ENCODE assay signal across 20 cellular contexts in genomic region chr19:28737526-28737925, GRCh38.
A peak's percentile ranks its signal among the peaks of the same experiment; 100 is the strongest.
DNase-seq lines count a peak whose midpoint lies in the region; ATAC-seq and TF ChIP-seq lines count a peak whose summit lies in the region.
"Had no signal": no experiment of that assay in that cellular context is flagged by ENCODE, and none has a peak within 500 bp of the region (broad histone marks: within the 10 kb centered on the region; RNA-seq: fewer than 3 reads in every experiment).

No MANE protein-coding gene starts in this region.

- no peak for DNase-seq in HFFc6
- DNase-seq in RWPE2 (ENCODE audit: low spot score): no peak
- no peak for DNase-seq in endothelial cell (ENCODE audit: low spot score)
- DNase-seq in CD1c-positive myeloid dendritic cell (ENCODE audit: extremely low spot score): no peak
- DNase-seq: activated CD4-positive, alpha-beta memory T cell treated with anti-CD3 and anti-CD28 coated beads, Interleukin-2, amount 10 ng/mL, durations not matched to agents 7 days and 5 days; activated T-cell treated with anti-CD3 and anti-CD28 coated beads, Interleukin-2, amount 50 U/mL, for 24 hours; lower lobe of right lung; MG63; posterior cingulate gyrus; stimulated activated CD4-positive, alpha-beta T cell treated with anti-CD3 and anti-CD28 coated beads, Interleukin-4, amount 100 ng/mL, for 4 hours; WERI-Rb-1 had no signal

- H3K4me1 ChIP-seq in RWPE2 (ENCODE audit: insufficient read depth, poor library complexity, severe bottlenecking) (no peaks in the 10 kb centered on the region), iPS-20b (ENCODE audit: insufficient read depth, low read length) (no peaks in the 10 kb centered on the region), skeletal muscle satellite cell (ENCODE audit: control insufficient read depth, insufficient read depth, low read length) (peaks cover 9% of the 10 kb centered on the region)
- H3K4me1 ChIP-seq: lower lobe of right lung had no signal

- H3K27me3 ChIP-seq in RWPE2 (ENCODE audit: insufficient read depth, poor library complexity, severe bottlenecking) (no peaks in the 10 kb centered on the region), iPS-20b (ENCODE audit: insufficient read depth, low read length) (no peaks in the 10 kb centered on the region), skeletal muscle satellite cell (ENCODE audit: control insufficient read depth, insufficient read depth, low read length) (peaks cover 7% of the 10 kb centered on the region)
- H3K27me3 ChIP-seq: body of pancreas, MG63 had no signal

- H3K27me3 Mint-ChIP-seq in HFFc6 (ENCODE audit: insufficient read depth) (0 out of 2 replicates have a peak, but pooled peaks cover 2% of the 10 kb centered on the region), endothelial cell (ENCODE audit: unreplicated experiment) (no peaks in the 10 kb centered on the region)
- H3K27me3 Mint-ChIP-seq: activated CD4-positive, alpha-beta memory T cell treated with anti-CD3 and anti-CD28 coated beads, Interleukin-2, amount 10 ng/mL, durations not matched to agents 7 days and 5 days; activated T-cell treated with anti-CD3 and anti-CD28 coated beads, Interleukin-2, amount 50 U/mL, for 24 hours had no signal

- peak overlapping the region; percentile 72 for H3K4me2 ChIP-seq in skeletal muscle satellite cell (ENCODE audit: low read length)

- no peaks in the 10 kb centered on the region for H3K36me3 ChIP-seq in RWPE2 (ENCODE audit: low read depth)
- no peaks in the 10 kb centered on the region for H3K36me3 ChIP-seq in iPS-20b (ENCODE audit: insufficient read depth, low read depth, low read length)
- H3K36me3 ChIP-seq in skeletal muscle satellite cell (ENCODE audit: insufficient read depth, low read length): no peaks in the 10 kb centered on the region
- H3K36me3 ChIP-seq: lower lobe of right lung, MG63, WERI-Rb-1 had no signal

- H3K27ac Mint-ChIP-seq in HFFc6 (no peak overlapping the region), endothelial cell (ENCODE audit: unreplicated experiment) (no peak overlapping the region)
- H3K27ac Mint-ChIP-seq: activated CD4-positive, alpha-beta memory T cell treated with anti-CD3 and anti-CD28 coated beads, Interleukin-2, amount 10 ng/mL, durations not matched to agents 7 days and 5 days; activated naive CD4-positive, alpha-beta T cell treated with anti-CD3 and anti-CD28 coated beads, Interleukin-2, amount 50 U/mL, for 24 hours; activated T-cell treated with anti-CD3 and anti-CD28 coated beads, Interleukin-2, amount 50 U/mL, for 24 hours; dendritic cell treated with granulocyte-macrophage colony-stimulating factor and Interleukin-4, amounts not matched to agents 40 ng/mL and 50 ng/mL, for 4 days had no signal

- H3K9me3 ChIP-seq in RWPE2 (ENCODE audit: severe bottlenecking) (no peaks in the 10 kb centered on the region), iPS-20b (ENCODE audit: insufficient read depth, low read depth, low read length) (no peaks in the 10 kb centered on the region), skeletal muscle satellite cell (replicated peaks; ENCODE audit: low read length) (no peaks in the 10 kb centered on the region)
- H3K9me3 ChIP-seq: body of pancreas, lower lobe of right lung, MG63 had no signal

- peak; percentile 40; the same call in 2 of the 3 replicates for ATAC-seq in RWPE2 (ENCODE audit: low read depth)
- no peak for ATAC-seq in GM18517 (IDR thresholded peaks at IDR 0.05; ENCODE audit: unreplicated experiment)
- no peak for ATAC-seq in GM18505 (IDR thresholded peaks at IDR 0.05; ENCODE audit: unreplicated experiment)
- ATAC-seq: naive thymus-derived CD4-positive, alpha-beta T cell had no signal

- 0 out of 2 replicates have a peak overlapping the region, but pooled peaks have one; percentile 26 for H3K9ac ChIP-seq in iPS-20b (ENCODE audit: low read depth, low read length)
- H3K9ac ChIP-seq in skeletal muscle satellite cell (ENCODE audit: low read depth, low read length): peak overlapping the region; percentile 16

- H3K4me3 Mint-ChIP-seq in HFFc6 (peak overlapping the region; percentile 59), endothelial cell (ENCODE audit: unreplicated experiment) (no peak overlapping the region)
- H3K4me3 Mint-ChIP-seq: activated CD4-positive, alpha-beta memory T cell treated with anti-CD3 and anti-CD28 coated beads, Interleukin-2, amount 10 ng/mL, durations not matched to agents 7 days and 5 days; activated naive CD4-positive, alpha-beta T cell treated with anti-CD3 and anti-CD28 coated beads, Interleukin-2, amount 50 U/mL, for 24 hours; activated T-cell treated with anti-CD3 and anti-CD28 coated beads, Interleukin-2, amount 50 U/mL, for 24 hours; dendritic cell treated with granulocyte-macrophage colony-stimulating factor and Interleukin-4, amounts not matched to agents 40 ng/mL and 50 ng/mL, for 4 days had no signal

- H3K27ac ChIP-seq in RWPE2 (ENCODE audit: poor library complexity, severe bottlenecking) (no peak overlapping the region), iPS-20b (ENCODE audit: low read length) (no peak overlapping the region)
- H3K27ac ChIP-seq: body of pancreas, lower lobe of right lung, WERI-Rb-1 had no signal

- H3K9me3 Mint-ChIP-seq in HFFc6 (no peaks in the 10 kb centered on the region), endothelial cell (ENCODE audit: unreplicated experiment) (no peaks in the 10 kb centered on the region)
- H3K9me3 Mint-ChIP-seq: activated CD4-positive, alpha-beta memory T cell treated with anti-CD3 and anti-CD28 coated beads, Interleukin-2, amount 10 ng/mL, durations not matched to agents 7 days and 5 days; activated naive CD4-positive, alpha-beta T cell treated with anti-CD3 and anti-CD28 coated beads, Interleukin-2, amount 50 U/mL, for 24 hours; activated T-cell treated with anti-CD3 and anti-CD28 coated beads, Interleukin-2, amount 50 U/mL, for 24 hours; dendritic cell treated with granulocyte-macrophage colony-stimulating factor and Interleukin-4, amounts not matched to agents 40 ng/mL and 50 ng/mL, for 4 days; naive thymus-derived CD4-positive, alpha-beta T cell had no signal

- H3K4me3 ChIP-seq in RWPE2 (ENCODE audit: severe bottlenecking) (no peak overlapping the region), iPS-20b (ENCODE audit: low read length) (no peak overlapping the region), skeletal muscle satellite cell (ENCODE audit: low read length) (no peak overlapping the region)
- H3K4me3 ChIP-seq: body of pancreas, lower lobe of right lung, MG63, skin epidermis had no signal

- no peaks in the 10 kb centered on the region for H3K36me3 Mint-ChIP-seq in HFFc6 (ENCODE audit: low read depth)
- no peaks in the 10 kb centered on the region for H3K36me3 Mint-ChIP-seq in endothelial cell (ENCODE audit: low read depth, unreplicated experiment)
- H3K36me3 Mint-ChIP-seq: naive thymus-derived CD4-positive, alpha-beta T cell had no signal

- TF ChIP-seq CTCF in HFFc6 (IDR thresholded peaks at IDR 0.05) (no peak), RWPE2 (IDR thresholded peaks at IDR 0.05; ENCODE audit: poor library complexity, severe bottlenecking) (no peak), endothelial cell (IDR thresholded peaks at IDR 0.05; ENCODE audit: unreplicated experiment) (no peak)

- H3K4me1 Mint-ChIP-seq in HFFc6 (ENCODE audit: low read depth) (peaks cover 30% of the 10 kb centered on the region), endothelial cell (ENCODE audit: unreplicated experiment) (peaks cover 2% of the 10 kb centered on the region)

- no peak for TF ChIP-seq POLR2A in GM18505 (IDR thresholded peaks at IDR 0.05; ENCODE audit: borderline replicate concordance, extremely low read depth, insufficient read depth, insufficient read length)
